In the genomic region with DNA sequence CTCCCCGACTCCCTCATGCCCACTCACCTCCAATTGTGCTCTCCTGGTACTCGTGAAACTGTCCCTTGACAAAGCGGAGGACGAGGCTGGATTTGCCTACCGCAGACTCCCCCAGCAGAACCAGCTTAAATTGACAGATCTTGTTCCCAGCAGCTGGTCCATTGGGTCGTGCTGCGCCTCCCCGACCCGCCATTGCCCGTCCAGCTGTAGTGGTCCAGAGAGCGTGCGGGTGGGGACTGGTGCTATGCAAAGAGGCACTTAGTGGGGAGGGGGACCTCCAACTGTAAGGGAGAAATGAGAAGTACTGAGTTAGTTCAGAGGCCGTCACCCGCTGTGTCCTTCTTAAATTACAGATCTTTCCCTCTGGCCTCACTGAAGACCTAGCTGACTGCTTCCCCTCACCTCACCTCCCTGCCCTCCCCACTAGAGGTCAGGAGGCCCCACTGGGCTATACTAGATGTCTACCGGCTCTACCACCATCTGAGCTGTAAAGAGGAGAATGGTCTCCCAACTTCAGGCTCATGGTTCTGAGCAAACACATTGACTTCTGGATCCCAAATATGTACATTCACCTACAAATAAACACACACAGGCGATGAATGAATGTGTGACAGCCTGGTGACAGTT, we compare ENCODE assay signal across 1 cellular context.
TF ChIP-seq lines count a peak whose summit lies in the region.

No MANE protein-coding gene starts in this region.

TF ChIP-seq in GM23338, 12 proteins besides CTCF, POLR2A, EP300 and RAD21 (continued from another document):
- TF ChIP-seq, protein P1, sequence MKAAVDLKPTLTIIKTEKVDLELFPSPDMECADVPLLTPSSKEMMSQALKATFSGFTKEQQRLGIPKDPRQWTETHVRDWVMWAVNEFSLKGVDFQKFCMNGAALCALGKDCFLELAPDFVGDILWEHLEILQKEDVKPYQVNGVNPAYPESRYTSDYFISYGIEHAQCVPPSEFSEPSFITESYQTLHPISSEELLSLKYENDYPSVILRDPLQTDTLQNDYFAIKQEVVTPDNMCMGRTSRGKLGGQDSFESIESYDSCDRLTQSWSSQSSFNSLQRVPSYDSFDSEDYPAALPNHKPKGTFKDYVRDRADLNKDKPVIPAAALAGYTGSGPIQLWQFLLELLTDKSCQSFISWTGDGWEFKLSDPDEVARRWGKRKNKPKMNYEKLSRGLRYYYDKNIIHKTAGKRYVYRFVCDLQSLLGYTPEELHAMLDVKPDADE (IDR thresholded peaks at IDR 0.05), result no peak
- TF ChIP-seq ZNF114 (CRISPR knock-in tag; IDR thresholded peaks at IDR 0.05) (no peak), STAT1 (IDR thresholded peaks at IDR 0.05; ENCODE audit: unreplicated experiment) (no peak), JUNB (IDR thresholded peaks at IDR 0.05; ENCODE audit: unreplicated experiment) (no peak)
